9 cellular contexts compared by ENCODE assay signal in genomic region chr5:43044181-43044914, GRCh38. TPM values are rescaled to one million over a fixed set of nuclear protein-coding genes. Genes with fewer than 3 reads are reported as not detected.
DNase-seq lines count a peak whose midpoint lies in the region; ATAC-seq and TF ChIP-seq lines count a peak whose summit lies in the region.
"Had no signal": no experiment of that assay in that cellular context is flagged by ENCODE, and none has a peak within 500 bp of the region (broad histone marks: within the 10 kb centered on the region; RNA-seq: fewer than 3 reads in every experiment).

No MANE protein-coding gene starts in this region.

- ATAC-seq in activated naive CD4-positive, alpha-beta T cell treated with anti-CD3 and anti-CD28 coated beads, Interleukin-2, amount 50 U/mL, for 72 hours: no peak
- no peak for ATAC-seq in stimulated activated naive CD8-positive, alpha-beta T cell treated with anti-CD3 and anti-CD28 coated beads, Interleukin-15, Interleukin-2, amounts not matched to agents 100 U/mL and 50 U/mL, for 24 hours

- H3K27me3 ChIP-seq in tibial nerve: no peaks in the 10 kb centered on the region

- DNase-seq in activated naive CD4-positive, alpha-beta T cell treated with anti-CD3 and anti-CD28 coated beads, Interleukin-2, amount 10 ng/mL, durations not matched to agents 7 days and 5 days: no peak
- no peak for DNase-seq in activated naive CD4-positive, alpha-beta T cell treated with anti-CD3 and anti-CD28 coated beads, Interleukin-2, amount 50 U/mL, for 72 hours (ENCODE audit: low spot score in 2 of 2)
- DNase-seq in cerebellar cortex (ENCODE audit: low spot score) (peak; percentile 42), kidney tubule cell (ENCODE audit: low spot score) (peak; percentile 34), tibial nerve (ENCODE audit: low spot score in 2 of 2) (no peak), NOMO-1 treated with dmso at 0.1 percent for 144 hours (lab: John Stamatoyannopoulos, UW; ENCODE audit: unreplicated experiment) (no peak)
- no peak for DNase-seq in activated naive CD8-positive, alpha-beta T cell treated with anti-CD3 and anti-CD28 coated beads for 36 hours
- no peak for DNase-seq in stimulated activated naive CD8-positive, alpha-beta T cell treated with anti-CD3 and anti-CD28 coated beads, Interleukin-15, Interleukin-2, amounts not matched to agents 100 U/mL and 50 U/mL, for 24 hours
- DNase-seq: activated T-cell treated with anti-CD3 and anti-CD28 coated beads for 4 hours had no signal

- no peak for TF ChIP-seq POLR2A in tibial nerve (IDR thresholded peaks at IDR 0.05)

- no peaks in the 10 kb centered on the region for H3K9me3 ChIP-seq in tibial nerve

- peak overlapping the region; percentile 33 for H3K27ac Mint-ChIP-seq in activated naive CD4-positive, alpha-beta T cell treated with anti-CD3 and anti-CD28 coated beads, Interleukin-2, amount 10 ng/mL, durations not matched to agents 7 days and 5 days
- no peak overlapping the region for H3K27ac Mint-ChIP-seq in activated naive CD4-positive, alpha-beta T cell treated with anti-CD3 and anti-CD28 coated beads, Interleukin-2, amount 50 U/mL, for 72 hours
- H3K27ac Mint-ChIP-seq in activated naive CD8-positive, alpha-beta T cell treated with anti-CD3 and anti-CD28 coated beads for 36 hours: no peak overlapping the region

- peak overlapping the region in 3 of 4 donors; percentile 38 to 75 (median 64) for H3K27ac ChIP-seq in tibial nerve

- CTCF ChIA-PET in activated naive CD4-positive, alpha-beta T cell treated with anti-CD3 and anti-CD28 coated beads, Interleukin-2, amount 10 ng/mL, durations not matched to agents 7 days and 5 days (lab: Charles Lee): interaction anchor here (3.8 kb wide), 1 partner anchor 52 kb away, joined by 47 read pairs; no protein-coding TSS in a partner anchor

- H3K4me1 ChIP-seq in tibial nerve: peaks cover 0 to 17% (median 2%) of the 10 kb centered on the region in 4 donors

- H3K36me3 ChIP-seq in tibial nerve: peaks cover 0 to 10% (median 0%) of the 10 kb centered on the region in 3 donors

- no peak for TF ChIP-seq EP300 in tibial nerve (IDR thresholded peaks at IDR 0.05)

- peaks cover 31% of the 10 kb centered on the region for H3K4me1 Mint-ChIP-seq in activated naive CD4-positive, alpha-beta T cell treated with anti-CD3 and anti-CD28 coated beads, Interleukin-2, amount 10 ng/mL, durations not matched to agents 7 days and 5 days
- peaks cover 41% of the 10 kb centered on the region for H3K4me1 Mint-ChIP-seq in activated naive CD8-positive, alpha-beta T cell treated with anti-CD3 and anti-CD28 coated beads for 36 hours

- peaks cover under 1% of the 10 kb centered on the region for H3K9me3 Mint-ChIP-seq in activated naive CD4-positive, alpha-beta T cell treated with anti-CD3 and anti-CD28 coated beads, Interleukin-2, amount 10 ng/mL, durations not matched to agents 7 days and 5 days
- no peaks in the 10 kb centered on the region for H3K9me3 Mint-ChIP-seq in activated naive CD4-positive, alpha-beta T cell treated with anti-CD3 and anti-CD28 coated beads, Interleukin-2, amount 50 U/mL, for 72 hours
- H3K9me3 Mint-ChIP-seq in activated naive CD8-positive, alpha-beta T cell treated with anti-CD3 and anti-CD28 coated beads for 36 hours: no peaks in the 10 kb centered on the region

- H3K27me3 Mint-ChIP-seq in activated naive CD4-positive, alpha-beta T cell treated with anti-CD3 and anti-CD28 coated beads, Interleukin-2, amount 10 ng/mL, durations not matched to agents 7 days and 5 days: peaks cover 4% of the 10 kb centered on the region
- H3K27me3 Mint-ChIP-seq in activated naive CD8-positive, alpha-beta T cell treated with anti-CD3 and anti-CD28 coated beads for 36 hours: no peaks in the 10 kb centered on the region

- no peak for TF ChIP-seq CTCF in tibial nerve (IDR thresholded peaks at IDR 0.05)

- peaks cover 23% of the 10 kb centered on the region for H3K36me3 Mint-ChIP-seq in activated naive CD4-positive, alpha-beta T cell treated with anti-CD3 and anti-CD28 coated beads, Interleukin-2, amount 10 ng/mL, durations not matched to agents 7 days and 5 days
- H3K36me3 Mint-ChIP-seq in activated naive CD4-positive, alpha-beta T cell treated with anti-CD3 and anti-CD28 coated beads, Interleukin-2, amount 50 U/mL, for 72 hours: peaks cover 0 to 27% of the 10 kb centered on the region in 2 donors
- H3K36me3 Mint-ChIP-seq in activated naive CD8-positive, alpha-beta T cell treated with anti-CD3 and anti-CD28 coated beads for 36 hours: peaks cover 10% of the 10 kb centered on the region

- H3K4me3 ChIP-seq in tibial nerve: peak overlapping the region in 1 of 4 donors; percentile 19

- H3K4me3 Mint-ChIP-seq in activated naive CD4-positive, alpha-beta T cell treated with anti-CD3 and anti-CD28 coated beads, Interleukin-2, amount 10 ng/mL, durations not matched to agents 7 days and 5 days: no peak overlapping the region
- H3K4me3 Mint-ChIP-seq in activated naive CD8-positive, alpha-beta T cell treated with anti-CD3 and anti-CD28 coated beads for 36 hours: no peak overlapping the region

- WGBS in tibial nerve, 2 donors: 49 to 54% methylated on average over 25 to 26 of the region's 26 CpGs

RNA-seq across cellular contexts. Expression of gene ANXA2R, which starts 4.2 kb away (rescaled TPM):
- total RNA-seq in activated naive CD4-positive, alpha-beta T cell treated with anti-CD3 and anti-CD28 coated beads, Interleukin-2, amount 50 U/mL, for 72 hours: 1 to 10 TPM; 5.3 to 8.4 TPM
- total RNA-seq in tibial nerve: 1 to 10 TPM; 5.4 to 9.0 (median 8.1) TPM
- 1 to 10 TPM; 8.5 to 9.9 TPM for total RNA-seq in activated naive CD8-positive, alpha-beta T cell treated with anti-CD3 and anti-CD28 coated beads for 36 hours

Comparison
In these comparisons a context has a peak if more than half of its experiments do, and no peak if none do; other contexts are left out.
1. DNase-seq: peak in cerebellar cortex (single experiment) and kidney tubule cell (single experiment); none in activated naive CD4-positive, alpha-beta T cell treated with anti-CD3 and anti-CD28 coated beads, Interleukin-2, amount 10 ng/mL, durations not matched to agents 7 days and 5 days (single experiment), activated naive CD4-positive, alpha-beta T cell treated with anti-CD3 and anti-CD28 coated beads, Interleukin-2, amount 50 U/mL, for 72 hours (0 of 2), tibial nerve (0 of 2), NOMO-1 treated with dmso at 0.1 percent for 144 hours (single experiment), activated naive CD8-positive, alpha-beta T cell treated with anti-CD3 and anti-CD28 coated beads for 36 hours (single experiment) and stimulated activated naive CD8-positive, alpha-beta T cell treated with anti-CD3 and anti-CD28 coated beads, Interleukin-15, Interleukin-2, amounts not matched to agents 100 U/mL and 50 U/mL, for 24 hours (single experiment).